In the genomic region with DNA sequence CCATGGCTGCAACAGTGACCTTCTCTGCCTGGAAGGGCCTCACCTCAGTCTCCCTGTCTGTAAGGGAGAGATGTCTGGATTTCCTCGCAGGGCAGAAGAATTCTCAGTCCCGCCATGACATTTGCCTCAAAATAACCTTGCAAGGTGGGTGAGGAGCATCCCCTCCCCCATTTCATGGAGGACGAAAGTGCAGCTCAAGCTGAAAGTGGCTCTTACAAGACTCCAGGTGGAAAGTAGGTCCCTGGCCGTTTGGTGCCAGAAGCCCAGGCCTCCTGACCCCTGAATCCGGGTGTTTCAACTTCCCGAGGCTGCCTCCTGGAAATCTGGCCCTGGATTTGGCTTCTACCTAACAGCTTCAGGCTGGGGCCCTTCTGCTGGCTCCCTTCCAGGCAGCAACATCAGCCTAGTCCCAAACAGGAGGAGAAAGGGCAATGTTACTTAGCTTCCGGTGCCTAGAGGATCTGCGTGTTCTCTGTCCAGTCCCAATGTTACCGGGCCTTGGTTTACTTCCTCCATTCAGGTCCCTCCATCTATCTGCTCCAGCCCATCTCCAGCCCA, we compare ENCODE assay signal across 12 cellular contexts. TPM values are rescaled to one million over a fixed set of nuclear protein-coding genes. Genes with fewer than 3 reads are reported as not detected.
DNase-seq lines count a peak whose midpoint lies in the region; ATAC-seq, FAIRE-seq and TF ChIP-seq lines count a peak whose summit lies in the region.
"Had no signal": no experiment of that assay in that cellular context is flagged by ENCODE, and none has a peak within 500 bp of the region (broad histone marks: within the 10 kb centered on the region; RNA-seq: fewer than 3 reads in every experiment).

No MANE protein-coding gene starts in this region.

- no peaks in the 10 kb centered on the region for H3K9me3 ChIP-seq in spleen

- TF ChIP-seq CTCF in fibroblast of mammary gland (conservative IDR thresholded peaks at IDR 0.05; ENCODE audit: control insufficient read depth, insufficient read depth, low read depth, low read length) (no peak), spleen (IDR thresholded peaks at IDR 0.05 in 8 of 11, conservative IDR thresholded peaks at IDR 0.05 in 3 of 11) (no peak)

- H3K4me3 ChIP-seq in fibroblast of mammary gland (ENCODE audit: control insufficient read depth, low read depth, low read length) (no peak overlapping the region), rectal smooth muscle tissue (ENCODE audit: low read length) (peak overlapping the region; percentile 76), spleen (peak overlapping the region in 1 of 8 donors; percentile 55)

- no peaks in the 10 kb centered on the region for H3K36me3 ChIP-seq in rectal smooth muscle tissue (ENCODE audit: control insufficient read depth, insufficient read depth, low read length)
- no peaks in the 10 kb centered on the region for H3K36me3 ChIP-seq in spleen

- ATAC-seq in HG02973 (IDR thresholded peaks at IDR 0.05; ENCODE audit: unreplicated experiment): no peak
- no peak for ATAC-seq in HG02852 (IDR thresholded peaks at IDR 0.05; ENCODE audit: unreplicated experiment)

- intact Hi-C loops in spleen (cut with DNase I; ENCODE audit: low total_unique reads): no loop called here

- FAIRE-seq in H54 (lab: Jason Lieb, UNC): no peak

- H3K9ac ChIP-seq in rectal smooth muscle tissue (ENCODE audit: low read length): peak overlapping the region; percentile 33

- H3K4me1 ChIP-seq in rectal smooth muscle tissue (ENCODE audit: control insufficient read depth, insufficient read depth, low read length) (peaks cover 29% of the 10 kb centered on the region), spleen (peaks cover 0 to 25% (median 13%) of the 10 kb centered on the region in 6 donors)

- peak overlapping the region; percentile 99 for H3K27ac ChIP-seq in rectal smooth muscle tissue (ENCODE audit: low read depth, low read length)
- peak overlapping the region in 4 of 8 donors; percentile 15 to 75 (median 57) for H3K27ac ChIP-seq in spleen

- peak; percentile 64 for DNase-seq in EH (ENCODE audit: low read depth)
- peak; percentile 72 for DNase-seq in NCI-H82 (lab: John Stamatoyannopoulos, UW)
- DNase-seq in fibroblast of mammary gland (ENCODE audit: low read depth): peak; percentile 45
- DNase-seq in spleen: no peak
- no peak for DNase-seq in H54 (ENCODE audit: insufficient read length, low spot score)
- DNase-seq: activated CD4-positive, alpha-beta memory T cell treated with anti-CD3 and anti-CD28 coated beads, Interleukin-2, amount 10 ng/mL, durations not matched to agents 7 days and 5 days; cerebellar nuclear complex; DMS153; NCI-H748 treated with DMSO at 0.1 percent for 48 hours had no signal

- TF ChIP-seq POLR2A in spleen (IDR thresholded peaks at IDR 0.05): no peak
- no peak for TF ChIP-seq POLR2A in H54 (IDR thresholded peaks at IDR 0.05; ENCODE audit: low read depth, low read length)

- H3K27me3 ChIP-seq in rectal smooth muscle tissue (ENCODE audit: control insufficient read depth, insufficient read depth, low read length): no peaks in the 10 kb centered on the region
- H3K27me3 ChIP-seq in spleen (replicated peaks in 1 of 7): peaks cover 0 to 25% (median 14%) of the 10 kb centered on the region in 7 donors

- WGBS in spleen, 5 donors: 41 to 60% (median 56%) methylated on average over 8 to 9 of the region's 9 CpGs

RNA-seq across cellular contexts. Expression of gene CSPG4, which starts 0.8 kb away (rescaled TPM):
- 10 to 100 TPM in 4 of 7 donors, 1 to 10 TPM in 3; 4.1 to 28.6 (median 10.2) TPM for total RNA-seq in spleen
- 1 to 10 TPM in 2 of 3 donors, under 1 TPM in 1; 0.89 to 4.9 (median 1.3) TPM for polyA plus RNA-seq in spleen
- total RNA-seq: activated CD4-positive, alpha-beta memory T cell treated with anti-CD3 and anti-CD28 coated beads, Interleukin-2, amount 10 ng/mL, durations not matched to agents 7 days and 5 days had no signal

Comparison
In these comparisons a context has a peak if more than half of its experiments do, and no peak if none do; other contexts are left out.
1. DNase-seq: peak in EH (single experiment), NCI-H82 (single experiment) and fibroblast of mammary gland (single experiment); none in spleen (single experiment) and H54 (single experiment).